30 cellular contexts compared by ENCODE assay signal in genomic region chr14:90213099-90213748, GRCh38.
"Had no signal": no experiment of that assay in that cellular context is flagged by ENCODE, and none has a peak within 500 bp of the region (broad histone marks: within the 10 kb centered on the region; RNA-seq: fewer than 3 reads in every experiment).

No MANE protein-coding gene starts in this region.

- H3K36me3 ChIP-seq: adrenal gland, breast epithelium, SJCRH30, WERI-Rb-1 had no signal

- H3K9me3 ChIP-seq: adrenal gland, body of pancreas, SJCRH30 had no signal

- DNase-seq: activated CD4-positive, alpha-beta memory T cell treated with anti-CD3 and anti-CD28 coated beads, Interleukin-2, amount 10 ng/mL, durations not matched to agents 7 days and 5 days; activated CD4-positive, alpha-beta T cell treated with anti-CD3 and anti-CD28 coated beads for 1 hour; activated CD4-positive, alpha-beta T cell treated with anti-CD3 and anti-CD28 coated beads for 48 hours; activated CD4-positive, CD25-positive, alpha-beta regulatory T cell; activated CD8-positive, alpha-beta memory T cell treated with anti-CD3 and anti-CD28 coated beads for 24 hours; activated gamma-delta T cell treated with Interleukin-2 at 50 U/mL for 16 hours; activated naive CD4-positive, alpha-beta T cell treated with anti-CD3 and anti-CD28 coated beads for 36 hours; activated T-cell treated with anti-CD3 and anti-CD28 coated beads, Interleukin-2, amount 50 U/mL, for 24 hours; adrenal gland; body of pancreas; caudate nucleus; cerebellar nuclear complex; NCI-H1105; NCI-H1417 treated with DMSO at 0.1 percent for 48 hours; NCI-H187 treated with DMSO at 0.1 percent for 48 hours; NCI-H2081; NCI-H226; NCI-H524 treated with DMSO at 0.1 percent for 48 hours; PC-9; SHP77; SJCRH30; T1000; WERI-Rb-1 had no signal

- H3K4me3 ChIP-seq: adrenal gland, body of pancreas, breast epithelium, K562, PC-9, SJCRH30, SK-N-MC had no signal

- H3K9me3 Mint-ChIP-seq: activated naive CD4-positive, alpha-beta T cell treated with anti-CD3 and anti-CD28 coated beads for 36 hours had no signal

- FAIRE-seq: astrocyte, K562, RCC 7860 had no signal

- H3K4me1 ChIP-seq: adrenal gland, body of pancreas, breast epithelium, SJCRH30 had no signal

- H3K4me1 Mint-ChIP-seq: activated CD4-positive, alpha-beta memory T cell treated with anti-CD3 and anti-CD28 coated beads, Interleukin-2, amount 10 ng/mL, durations not matched to agents 7 days and 5 days had no signal

- H3K27ac Mint-ChIP-seq: activated CD4-positive, alpha-beta memory T cell treated with anti-CD3 and anti-CD28 coated beads, Interleukin-2, amount 10 ng/mL, durations not matched to agents 7 days and 5 days; activated naive CD4-positive, alpha-beta T cell treated with anti-CD3 and anti-CD28 coated beads for 36 hours; activated naive CD4-positive, alpha-beta T cell treated with anti-CD3 and anti-CD28 coated beads, Interleukin-2, amount 50 U/mL, for 72 hours; activated T-cell treated with anti-CD3 and anti-CD28 coated beads, Interleukin-2, amount 50 U/mL, for 24 hours had no signal

- H3K27ac ChIP-seq: adrenal gland, body of pancreas, breast epithelium, PC-9, RWPE1, SJCRH30, SK-N-MC, WERI-Rb-1 had no signal

- ATAC-seq: activated naive CD4-positive, alpha-beta T cell treated with anti-CD3 and anti-CD28 coated beads, Interleukin-2, amount 50 U/mL, for 72 hours; body of pancreas; K562 had no signal

- H3K4me3 Mint-ChIP-seq: activated CD4-positive, alpha-beta memory T cell treated with anti-CD3 and anti-CD28 coated beads, Interleukin-2, amount 10 ng/mL, durations not matched to agents 7 days and 5 days; activated naive CD4-positive, alpha-beta T cell treated with anti-CD3 and anti-CD28 coated beads for 36 hours; activated T-cell treated with anti-CD3 and anti-CD28 coated beads, Interleukin-2, amount 50 U/mL, for 24 hours had no signal

- H3K27me3 ChIP-seq: adrenal gland, body of pancreas, breast epithelium, SJCRH30 had no signal
